22 cellular contexts compared by ENCODE assay signal in genomic region chr15:39591896-39592315, GRCh38. TPM values are rescaled to one million over a fixed set of nuclear protein-coding genes. Genes with fewer than 3 reads are reported as not detected.
DNase-seq lines count a peak whose midpoint lies in the region; ATAC-seq, FAIRE-seq and TF ChIP-seq lines count a peak whose summit lies in the region.
"Had no signal": no experiment of that assay in that cellular context is flagged by ENCODE, and none has a peak within 500 bp of the region (broad histone marks: within the 10 kb centered on the region; RNA-seq: fewer than 3 reads in every experiment).

No MANE protein-coding gene starts in this region.

- 76 to 92% methylated on average over 2 of the region's 2 CpGs for WGBS in pancreas, 2 donors

- peak; percentile 78 for FAIRE-seq in pancreas (lab: Jason Lieb, UNC)
- no peak for FAIRE-seq in urothelium cell line (lab: Jason Lieb, UNC)
- FAIRE-seq: endothelial cell of umbilical vein, K562, kidney had no signal

- H3K4me3 ChIP-seq in BJ (ENCODE audit: low read depth, low read length) (no peak overlapping the region), RWPE2 (ENCODE audit: severe bottlenecking) (no peak overlapping the region), pancreas (no peak overlapping the region)
- H3K4me3 ChIP-seq: adrenal gland, gastrocnemius medialis, K562, lung, transverse colon had no signal

- POLR2A ChIA-PET in BJ (lab: Charles Lee): no interaction called here

- TF ChIP-seq CTCF in BJ (IDR thresholded peaks at IDR 0.05; ENCODE audit: insufficient read depth, low read depth, low read length) (no peak), RWPE2 (IDR thresholded peaks at IDR 0.05; ENCODE audit: poor library complexity, severe bottlenecking) (no peak), pancreas (IDR thresholded peaks at IDR 0.05) (no peak)

- intact Hi-C loops in pancreas (cut with DNase I): no loop called here

- H3K36me3 ChIP-seq in BJ (ENCODE audit: control insufficient read depth, insufficient read depth, low read length): peaks cover 42% of the 10 kb centered on the region
- peaks cover 100% of the 10 kb centered on the region for H3K36me3 ChIP-seq in RWPE2 (ENCODE audit: low read depth)
- peaks cover 9 to 66% (median 12%) of the 10 kb centered on the region in 3 donors for H3K36me3 ChIP-seq in pancreas

- no peaks in the 10 kb centered on the region for H3K27me3 ChIP-seq in BJ (ENCODE audit: control insufficient read depth, insufficient read depth, low read length)
- no peaks in the 10 kb centered on the region for H3K27me3 ChIP-seq in RWPE2 (ENCODE audit: insufficient read depth, poor library complexity, severe bottlenecking)
- H3K27me3 ChIP-seq in pancreas: no peaks in the 10 kb centered on the region
- H3K27me3 ChIP-seq: adrenal gland, gastrocnemius medialis, transverse colon had no signal

- ATAC-seq in RWPE2 (ENCODE audit: low read depth): no peak
- no peak for ATAC-seq in pancreas
- no peak for ATAC-seq in activated CD4-positive, CD25-positive, alpha-beta regulatory T cell treated with anti-CD3 and anti-CD28 coated beads, Interleukin-2, amount 50 U/mL, for 24 hours
- ATAC-seq: activated CD8-positive, alpha-beta T cell treated with anti-CD3 and anti-CD28 coated beads, Interleukin-2, amount 10 ng/mL, durations not matched to agents 7 days and 5 days; gastrocnemius medialis; K562; stimulated activated naive CD8-positive, alpha-beta T cell treated with anti-CD3 and anti-CD28 coated beads, Interleukin-15, amount 100 ng/mL, for 72 hours had no signal

- CTCF ChIA-PET in BJ (lab: Yijun Ruan, JAX): no interaction called here

- H3K27ac ChIP-seq in RWPE2 (ENCODE audit: poor library complexity, severe bottlenecking): peak overlapping the region; percentile 95
- no peak overlapping the region for H3K27ac ChIP-seq in pancreas
- H3K27ac ChIP-seq: gastrocnemius medialis had no signal

- no peaks in the 10 kb centered on the region for H3K9me3 ChIP-seq in RWPE2 (ENCODE audit: severe bottlenecking)
- H3K9me3 ChIP-seq in pancreas: no peaks in the 10 kb centered on the region
- H3K9me3 ChIP-seq: adrenal gland, gastrocnemius medialis, transverse colon had no signal

- peak; percentile 27 for DNase-seq in BJ (ENCODE audit: low read depth)
- no peak for DNase-seq in RWPE2 (ENCODE audit: low spot score)
- DNase-seq in fibroblast of peridontal ligament (ENCODE audit: extremely low read depth): peak; percentile 70
- DNase-seq in pancreas: no peak
- DNase-seq in NCI-H2171 (lab: John Stamatoyannopoulos, UW): no peak
- DNase-seq in urothelium cell line (ENCODE audit: low spot score): no peak
- DNase-seq in NCI-H2196 (lab: John Stamatoyannopoulos, UW; ENCODE audit: unreplicated experiment): no peak
- DNase-seq: activated CD8-positive, alpha-beta T cell treated with anti-CD3 and anti-CD28 coated beads, Interleukin-2, amount 10 ng/mL, durations not matched to agents 7 days and 5 days; activated T-cell treated with anti-CD3 and anti-CD28 coated beads, Interleukin-2, amount 50 U/mL, for 1 hour; adrenal gland; CD4-positive, alpha-beta memory T cell; gastrocnemius medialis; GDM1; kidney; NCI-H774; stimulated activated naive CD8-positive, alpha-beta T cell treated with anti-CD3 and anti-CD28 coated beads, Interleukin-15, amount 100 ng/mL, for 72 hours; T-helper 9 cell had no signal

- no peaks in the 10 kb centered on the region for H3K4me1 ChIP-seq in RWPE2 (ENCODE audit: insufficient read depth, poor library complexity, severe bottlenecking)
- no peaks in the 10 kb centered on the region for H3K4me1 ChIP-seq in pancreas
- H3K4me1 ChIP-seq: adrenal gland, gastrocnemius medialis had no signal

RNA-seq across cellular contexts. Expression of gene THBS1, which starts 11.0 kb away (rescaled TPM):
- polyA plus RNA-seq in BJ (2011; rRNA removed) (3,704 and 6,610 TPM in 2 replicates), pancreas (10 to 100 TPM; 14.0 to 16.7 TPM)
- 19,882 and 20,500 TPM in 2 replicates for polyA minus RNA-seq in BJ (2011; rRNA and poly(A)+ RNA removed)
- total RNA-seq in pancreas: 100 to 1,000 TPM in 2 of 6 donors, 10 to 100 TPM in 4; 31.1 to 176 (median 77.9) TPM

Comparison
In these comparisons a context has a peak if more than half of its experiments do, and no peak if none do; other contexts are left out.
1. DNase-seq: peak in BJ (single experiment) and fibroblast of peridontal ligament (single experiment); none in RWPE2 (single experiment), pancreas (0 of 6), NCI-H2171 (single experiment), urothelium cell line (single experiment) and NCI-H2196 (single experiment).
2. RNA of gene THBS1, which starts 11.0 kb away (polyA plus RNA-seq): 3,704 to 6,610 TPM in BJ; 14.0 to 16.7 TPM in pancreas; every median in the first group is over 100 times any median in the second.